9 cellular contexts compared by ENCODE assay signal in the genomic region with DNA sequence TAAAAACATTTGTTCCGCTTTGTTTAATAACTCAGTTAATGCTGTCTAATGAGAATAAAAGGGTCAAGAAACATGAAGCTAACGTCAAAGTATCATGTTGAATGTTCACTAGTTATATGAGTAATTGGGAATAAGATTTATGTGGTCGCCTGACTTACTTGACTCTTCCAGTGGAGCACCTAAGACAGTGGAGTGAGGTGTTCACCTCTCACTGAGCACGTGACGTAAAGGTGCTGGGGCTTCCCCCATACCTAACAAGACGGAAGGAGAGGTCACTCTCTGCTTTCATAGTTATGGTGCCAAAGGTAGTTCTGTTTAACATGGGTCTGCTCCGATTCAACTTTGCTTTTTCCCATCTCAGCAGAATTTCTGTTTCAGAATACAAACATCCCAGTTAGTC. TPM values are rescaled to one million over a fixed set of nuclear protein-coding genes. Genes with fewer than 3 reads are reported as not detected.
DNase-seq lines count a peak whose midpoint lies in the region; ATAC-seq lines count a peak whose summit lies in the region.
"Had no signal": no experiment of that assay in that cellular context is flagged by ENCODE, and none has a peak within 500 bp of the region (broad histone marks: within the 10 kb centered on the region; RNA-seq: fewer than 3 reads in every experiment).

No MANE protein-coding gene starts in this region.

- DNase-seq in NCI-H510A (lab: John Stamatoyannopoulos, UW) (no peak), GDM1 (lab: John Stamatoyannopoulos, UW) (no peak), SHP77 (lab: John Stamatoyannopoulos, UW) (no peak), T-cell (no peak)

- peak overlapping the region in 1 of 3 donors; percentile 35 for H3K4me3 Mint-ChIP-seq in T-cell

- no peak overlapping the region for H3K4me3 ChIP-seq in muscle layer of duodenum (ENCODE audit: low read depth in 1 of 2, low read length in 2 of 2)

- no peaks in the 10 kb centered on the region for H3K9me3 ChIP-seq in muscle layer of duodenum (ENCODE audit: control insufficient read depth in 1 of 2, low read length in 2 of 2)

- no peaks in the 10 kb centered on the region for H3K27me3 ChIP-seq in muscle layer of duodenum (ENCODE audit: low read depth, low read length)

- POLR2A ChIA-PET in T-cell (lab: Charles Lee), result no interaction called here

- no peaks in the 10 kb centered on the region for H3K36me3 Mint-ChIP-seq in T-cell

- peak overlapping the region; percentile 1 for H3K27ac ChIP-seq in muscle layer of duodenum (ENCODE audit: low read length)

- peaks cover 0 to 3% (median 0%) of the 10 kb centered on the region in 3 donors for H3K9me3 Mint-ChIP-seq in T-cell

- H3K36me3 ChIP-seq in muscle layer of duodenum (ENCODE audit: control insufficient read depth in 1 of 2, insufficient read depth in 2 of 2, low read length in 2 of 2), result no peaks in the 10 kb centered on the region

- peak; percentile 46 for ATAC-seq in GM18870 (IDR thresholded peaks at IDR 0.05; ENCODE audit: unreplicated experiment)
- peak; percentile 57 for ATAC-seq in GM21737 (IDR thresholded peaks at IDR 0.05; ENCODE audit: unreplicated experiment)
- ATAC-seq in HG03571 (IDR thresholded peaks at IDR 0.05; ENCODE audit: unreplicated experiment), result peak; percentile 58
- ATAC-seq in T-cell (replicated peaks in 1 of 4), result no peak
- ATAC-seq: HCT116 had no signal

- H3K27me3 Mint-ChIP-seq in T-cell, result peaks cover 0 to 6% of the 10 kb centered on the region in 2 donors

- H3K27ac Mint-ChIP-seq in T-cell, result no peak overlapping the region

- CTCF ChIA-PET in T-cell (lab: Charles Lee), result interaction anchor here (0.6 to 1.4 kb wide), 7 partner anchors 13 to 213 kb away, joined by 3 to 12 read pairs (median 5); partner anchors contain the start of gene FH (in 1 of the 2)

- H3K4me1 Mint-ChIP-seq in T-cell, result peaks cover 12 to 20% (median 15%) of the 10 kb centered on the region in 3 donors

- no peaks in the 10 kb centered on the region for H3K4me1 ChIP-seq in muscle layer of duodenum (ENCODE audit: control insufficient read depth in 1 of 2, insufficient read depth in 2 of 2, low read length in 2 of 2)

RNA-seq across cellular contexts. Expression of gene KMO, which starts 0.7 kb away (rescaled TPM):
- total RNA-seq in T-cell, result 1 to 10 TPM in 2 of 5 donors, under 1 TPM in 3; 0.32 to 2.0 (median 0.89) TPM

RNA-seq across cellular contexts. Expression of gene FH, which starts 13.3 kb away (rescaled TPM):
- total RNA-seq in T-cell, result 10 to 100 TPM; 14.6 to 32.7 (median 28.2) TPM

Comparison
In these comparisons a context has a peak if more than half of its experiments do, and no peak if none do; other contexts are left out.
1. ATAC-seq: peak in GM18870 (single experiment), GM21737 (single experiment) and HG03571 (single experiment); none in T-cell (0 of 4).